ENCODE assay signal across 17 cellular contexts in the genomic region with DNA sequence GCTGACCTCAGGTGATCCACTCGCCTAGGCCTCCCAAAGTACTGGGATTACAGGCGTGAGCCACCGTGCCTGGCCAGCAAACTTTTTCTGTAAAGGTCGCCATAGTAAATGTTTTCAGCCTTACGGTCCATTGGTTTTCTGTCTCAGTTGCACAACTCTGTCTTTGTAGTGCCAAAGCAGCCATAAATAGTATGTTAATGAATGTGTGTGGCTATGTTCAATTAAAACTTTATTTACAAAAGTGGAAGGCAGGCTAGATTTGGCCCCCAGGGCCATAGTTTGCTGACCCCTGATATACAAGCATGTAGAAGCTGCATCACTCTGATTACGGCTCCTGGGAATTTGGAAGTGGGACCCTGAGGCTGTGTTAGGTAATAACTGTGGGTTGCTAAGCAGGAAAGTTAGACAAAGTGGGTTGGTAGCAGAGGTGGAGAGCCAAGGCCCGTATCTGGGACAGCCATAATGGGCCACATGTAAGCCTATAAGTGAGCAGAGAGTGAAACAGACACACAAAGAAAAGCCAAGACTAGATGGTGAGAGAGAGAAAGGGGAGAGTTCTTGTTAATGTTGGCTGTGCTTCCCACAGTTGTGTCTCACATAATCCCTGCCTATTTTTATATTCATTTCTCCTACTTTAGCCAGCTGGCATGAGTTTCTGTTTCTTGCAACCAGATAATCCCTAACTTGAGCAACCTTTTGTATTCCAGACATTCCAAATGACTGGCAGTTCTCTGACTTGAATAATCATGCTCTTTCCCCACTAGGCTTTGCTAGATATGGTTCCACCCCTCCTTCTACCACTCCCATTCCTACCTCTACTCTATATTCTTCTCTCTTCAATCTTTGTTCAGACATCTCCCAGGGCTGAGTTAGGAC. TPM values are rescaled to one million over a fixed set of nuclear protein-coding genes. Genes with fewer than 3 reads are reported as not detected.
DNase-seq lines count a peak whose midpoint lies in the region; ATAC-seq and TF ChIP-seq lines count a peak whose summit lies in the region.
"Had no signal": no experiment of that assay in that cellular context is flagged by ENCODE, and none has a peak within 500 bp of the region (broad histone marks: within the 10 kb centered on the region; RNA-seq: fewer than 3 reads in every experiment).

No MANE protein-coding gene starts in this region.

- no CpG with 5 or more reads among the region's 7 CpGs for WGBS in trophoblast cell (ENCODE audit: extremely low coverage, insufficient coverage, insufficient read length)

- peaks cover 6% of the 10 kb centered on the region for H3K4me1 Mint-ChIP-seq in activated CD8-positive, alpha-beta T cell treated with anti-CD3 and anti-CD28 coated beads, Interleukin-2, amount 10 ng/mL, durations not matched to agents 7 days and 5 days (ENCODE audit: low read depth)
- peaks cover 5% of the 10 kb centered on the region for H3K4me1 Mint-ChIP-seq in stimulated activated naive CD8-positive, alpha-beta T cell treated with anti-CD3 and anti-CD28 coated beads, Interleukin-15, amount 100 ng/mL, for 72 hours

- H3K4me3 ChIP-seq in fibroblast of the aortic adventitia (ENCODE audit: low read depth, low read length) (no peak overlapping the region), trophoblast cell (ENCODE audit: low read depth, low read length) (no peak overlapping the region)
- H3K4me3 ChIP-seq: BLaER1, body of pancreas had no signal

- DNase-seq in AG20443 (ENCODE audit: low spot score) (peak; percentile 22), amniotic stem cell (lab: John Stamatoyannopoulos, UW) (peak; percentile 12), fibroblast of the aortic adventitia (ENCODE audit: low read depth) (peak; percentile 94), trophoblast cell (peak; percentile 96 to 98)
- no peak for DNase-seq in activated CD8-positive, alpha-beta T cell treated with anti-CD3 and anti-CD28 coated beads, Interleukin-2, amount 10 ng/mL, durations not matched to agents 7 days and 5 days
- no peak for DNase-seq in stimulated activated naive CD8-positive, alpha-beta T cell treated with anti-CD3 and anti-CD28 coated beads, Interleukin-15, amount 100 ng/mL, for 72 hours
- DNase-seq: activated CD4-positive, alpha-beta T cell treated with anti-CD3 and anti-CD28 coated beads, Interleukin-2, amount 50 U/mL, for 1 hour; body of pancreas; left colon; NCI-H1417 treated with DMSO at 0.1 percent for 48 hours; NCI-H526; T-helper 2 cell had no signal

- H3K79me1 ChIP-seq in trophoblast cell (ENCODE audit: low read length), result no peaks in the 10 kb centered on the region

- no peak overlapping the region for H2AK5ac ChIP-seq in trophoblast cell (ENCODE audit: low read length)

- H2BK5ac ChIP-seq in trophoblast cell (ENCODE audit: low read depth, low read length, poor library complexity), result no peak overlapping the region

- no peak overlapping the region for H2BK12ac ChIP-seq in trophoblast cell (ENCODE audit: low read length)

- no peaks in the 10 kb centered on the region for H3K9me3 ChIP-seq in trophoblast cell (ENCODE audit: insufficient read depth, low read depth, low read length)
- H3K9me3 ChIP-seq: body of pancreas had no signal

- no peaks in the 10 kb centered on the region for H3K4me1 ChIP-seq in trophoblast cell (ENCODE audit: control insufficient read depth in 1 of 2, insufficient read depth in 2 of 2, low read length in 2 of 2)
- H3K4me1 ChIP-seq: BLaER1, body of pancreas had no signal

- no peak overlapping the region for H3K14ac ChIP-seq in trophoblast cell (ENCODE audit: low read length)

- CTCF ChIA-PET in activated CD8-positive, alpha-beta T cell treated with anti-CD3 and anti-CD28 coated beads, Interleukin-2, amount 10 ng/mL, durations not matched to agents 7 days and 5 days (lab: Charles Lee), result no interaction called here

- H3K4ac ChIP-seq in trophoblast cell (ENCODE audit: low read depth, low read length), result no peak overlapping the region

- H3K36me3 Mint-ChIP-seq in activated CD8-positive, alpha-beta T cell treated with anti-CD3 and anti-CD28 coated beads, Interleukin-2, amount 10 ng/mL, durations not matched to agents 7 days and 5 days (ENCODE audit: low read depth), result peaks cover 38% of the 10 kb centered on the region

- H3K27me3 ChIP-seq in trophoblast cell (ENCODE audit: insufficient read depth, low read length), result no peaks in the 10 kb centered on the region
- H3K27me3 ChIP-seq: BLaER1, body of pancreas had no signal

- H3K79me2 ChIP-seq in trophoblast cell (ENCODE audit: control insufficient read depth, insufficient read depth, low read length, poor library complexity), result no peaks in the 10 kb centered on the region

- no peak overlapping the region for H2BK120ac ChIP-seq in trophoblast cell (ENCODE audit: insufficient read depth, low read length, poor library complexity)

- no peak overlapping the region for H3K18ac ChIP-seq in trophoblast cell (ENCODE audit: low read length)

- no peak overlapping the region for H2AFZ ChIP-seq in trophoblast cell (ENCODE audit: insufficient read depth, low read length, poor library complexity)

- no peak overlapping the region for H4K91ac ChIP-seq in trophoblast cell (ENCODE audit: low read depth, low read length)

- no peak overlapping the region for H4K12ac ChIP-seq in trophoblast cell (ENCODE audit: low read depth, low read length)

- ATAC-seq in HG02678 (IDR thresholded peaks at IDR 0.05; ENCODE audit: unreplicated experiment), result no peak
- ATAC-seq in GM18907 (IDR thresholded peaks at IDR 0.05; ENCODE audit: unreplicated experiment), result no peak
- no peak for ATAC-seq in activated CD8-positive, alpha-beta T cell treated with anti-CD3 and anti-CD28 coated beads, Interleukin-2, amount 10 ng/mL, durations not matched to agents 7 days and 5 days
- ATAC-seq in stimulated activated naive CD8-positive, alpha-beta T cell treated with anti-CD3 and anti-CD28 coated beads, Interleukin-15, amount 100 ng/mL, for 72 hours, result no peak
- ATAC-seq: body of pancreas, left colon had no signal

- H3K36me3 ChIP-seq in trophoblast cell (ENCODE audit: control insufficient read depth in 1 of 2, insufficient read depth in 2 of 2, low read length in 2 of 2), result no peaks in the 10 kb centered on the region
- H3K36me3 ChIP-seq: BLaER1 had no signal

- no peaks in the 10 kb centered on the region for H3K27me3 Mint-ChIP-seq in activated CD8-positive, alpha-beta T cell treated with anti-CD3 and anti-CD28 coated beads, Interleukin-2, amount 10 ng/mL, durations not matched to agents 7 days and 5 days (ENCODE audit: low read depth)
- no peaks in the 10 kb centered on the region for H3K27me3 Mint-ChIP-seq in stimulated activated naive CD8-positive, alpha-beta T cell treated with anti-CD3 and anti-CD28 coated beads, Interleukin-15, amount 100 ng/mL, for 72 hours

- H3K9ac ChIP-seq in trophoblast cell (ENCODE audit: low read length), result no peak overlapping the region
- H3K9ac ChIP-seq: BLaER1 had no signal

- no peak overlapping the region for H3K27ac ChIP-seq in trophoblast cell (ENCODE audit: low read depth, low read length)
- H3K27ac ChIP-seq: BLaER1, body of pancreas had no signal

- no peak for TF ChIP-seq CTCF in fibroblast of the aortic adventitia (IDR thresholded peaks at IDR 0.05; ENCODE audit: insufficient read depth, low read length)

- H3K27ac Mint-ChIP-seq in activated CD8-positive, alpha-beta T cell treated with anti-CD3 and anti-CD28 coated beads, Interleukin-2, amount 10 ng/mL, durations not matched to agents 7 days and 5 days, result no peak overlapping the region
- H3K27ac Mint-ChIP-seq in stimulated activated naive CD8-positive, alpha-beta T cell treated with anti-CD3 and anti-CD28 coated beads, Interleukin-15, amount 100 ng/mL, for 72 hours, result peak overlapping the region in 1 of 2 donors; percentile 14
- H3K27ac Mint-ChIP-seq: activated T-helper 1 cell treated with anti-CD3 and anti-CD28 coated beads, Interleukin-12 subunit alpha, Interleukin-12 subunit beta, Interleukin-2, Interleukin-4 antibody, amounts not matched to agents 30 ng/mL and 10 ng/mL and 1 ng/mL, durations not matched to agents 14 hours and 24 hours and 36 hours had no signal

- no peak overlapping the region for H3K4me3 Mint-ChIP-seq in activated CD8-positive, alpha-beta T cell treated with anti-CD3 and anti-CD28 coated beads, Interleukin-2, amount 10 ng/mL, durations not matched to agents 7 days and 5 days
- H3K4me3 Mint-ChIP-seq in stimulated activated naive CD8-positive, alpha-beta T cell treated with anti-CD3 and anti-CD28 coated beads, Interleukin-15, amount 100 ng/mL, for 72 hours, result no peak overlapping the region
- H3K4me3 Mint-ChIP-seq: activated T-helper 1 cell treated with anti-CD3 and anti-CD28 coated beads, Interleukin-12 subunit alpha, Interleukin-12 subunit beta, Interleukin-2, Interleukin-4 antibody, amounts not matched to agents 30 ng/mL and 10 ng/mL and 1 ng/mL, durations not matched to agents 14 hours and 24 hours and 36 hours; neural crest cell had no signal

- H3K9me3 Mint-ChIP-seq in activated CD8-positive, alpha-beta T cell treated with anti-CD3 and anti-CD28 coated beads, Interleukin-2, amount 10 ng/mL, durations not matched to agents 7 days and 5 days (ENCODE audit: insufficient read depth), result peaks cover 15% of the 10 kb centered on the region
- peaks cover 15 to 27% of the 10 kb centered on the region in 2 donors for H3K9me3 Mint-ChIP-seq in stimulated activated naive CD8-positive, alpha-beta T cell treated with anti-CD3 and anti-CD28 coated beads, Interleukin-15, amount 100 ng/mL, for 72 hours

- POLR2A ChIA-PET in activated CD8-positive, alpha-beta T cell treated with anti-CD3 and anti-CD28 coated beads, Interleukin-2, amount 10 ng/mL, durations not matched to agents 7 days and 5 days (lab: Charles Lee), result no interaction called here

- no peak overlapping the region for H3K23ac ChIP-seq in trophoblast cell (ENCODE audit: low read length)

- no peak overlapping the region for H4K8ac ChIP-seq in trophoblast cell (ENCODE audit: low read depth, low read length)

- no peak overlapping the region for H3K4me2 ChIP-seq in trophoblast cell (ENCODE audit: low read length)
- H3K4me2 ChIP-seq: BLaER1 had no signal

RNA-seq across cellular contexts. Expression of a gene that starts 7.8 kb away (rescaled TPM):
- total RNA-seq in fibroblast of the aortic adventitia (ENCODE audit: low replicate concordance), result 32.0 and 45.3 TPM in 2 replicates
- 13.2 and 13.8 TPM in 2 replicates for polyA plus RNA-seq in trophoblast cell (2013)
- 10 to 100 TPM; 60.3 to 61.7 TPM for total RNA-seq in activated CD8-positive, alpha-beta T cell treated with anti-CD3 and anti-CD28 coated beads, Interleukin-2, amount 10 ng/mL, durations not matched to agents 7 days and 5 days

Comparison
In these comparisons a context has a peak if more than half of its experiments do, and no peak if none do; other contexts are left out.
1. DNase-seq: peak in AG20443 (single experiment), amniotic stem cell (single experiment), fibroblast of the aortic adventitia (single experiment) and trophoblast cell (2 of 2); none in activated CD8-positive, alpha-beta T cell treated with anti-CD3 and anti-CD28 coated beads, Interleukin-2, amount 10 ng/mL, durations not matched to agents 7 days and 5 days (single experiment) and stimulated activated naive CD8-positive, alpha-beta T cell treated with anti-CD3 and anti-CD28 coated beads, Interleukin-15, amount 100 ng/mL, for 72 hours (0 of 2).